38 cellular contexts compared by ENCODE assay signal in genomic region chr1:208858738-208859137, GRCh38.
"Had no signal": no experiment of that assay in that cellular context is flagged by ENCODE, and none has a peak within 500 bp of the region (broad histone marks: within the 10 kb centered on the region; RNA-seq: fewer than 3 reads in every experiment).

No MANE protein-coding gene starts in this region.

- H3K36me3 Mint-ChIP-seq: activated CD4-positive, alpha-beta memory T cell treated with anti-CD3 and anti-CD28 coated beads for 36 hours; activated naive CD4-positive, alpha-beta T cell treated with anti-CD3 and anti-CD28 coated beads, Interleukin-2, amount 50 U/mL, for 72 hours; activated naive CD8-positive, alpha-beta T cell treated with anti-CD3 and anti-CD28 coated beads for 36 hours; brain had no signal

- H3K4me3 Mint-ChIP-seq: activated B cell treated with CpG ODN at 0.5 μM for 24 hours; activated CD4-positive, alpha-beta memory T cell treated with anti-CD3 and anti-CD28 coated beads for 36 hours; activated CD4-positive, alpha-beta T cell treated with anti-CD3 and anti-CD28 coated beads, Interleukin-2, amount 10 ng/mL, durations not matched to agents 24 days and 14 days; activated CD8-positive, alpha-beta T cell treated with anti-CD3 and anti-CD28 coated beads for 36 hours; activated naive CD4-positive, alpha-beta T cell treated with anti-CD3 and anti-CD28 coated beads for 36 hours; activated naive CD8-positive, alpha-beta T cell treated with anti-CD3 and anti-CD28 coated beads for 36 hours; activated T-cell treated with anti-CD3 and anti-CD28 coated beads, Interleukin-2, amount 50 U/mL, for 4 hours; activated T-cell treated with anti-CD3 and anti-CD28 coated beads, Interleukin-2, amount 50 U/mL, for 72 hours; activated T-helper 1 cell treated with anti-CD3 and anti-CD28 coated beads, Interleukin-12 subunit alpha, Interleukin-12 subunit beta, Interleukin-2, Interleukin-4 antibody, amounts not matched to agents 30 ng/mL and 10 ng/mL and 1 ng/mL, durations not matched to agents 14 hours and 24 hours and 36 hours; activated T-helper 17 cell treated with anti-CD3 and anti-CD28 coated beads, Interleukin-2, amount 50 U/mL, for 72 hours; brain; central memory CD8-positive, alpha-beta T cell; T-helper 1 cell treated with Interleukin-12 subunit alpha and Interleukin-12 subunit beta and Interleukin-4 antibody, amounts not matched to agents 30 μg/mL and 1 μg/mL, for 36 hours; T-helper 2 cell treated with Interferon-gamma antibody and Interleukin-4, amounts not matched to agents 5 μg/mL and 100 μg/mL, for 36 hours had no signal

- H3K9me3 ChIP-seq: adrenal gland had no signal

- H3K27ac Mint-ChIP-seq: activated B cell treated with CpG ODN at 0.5 μM for 24 hours; activated CD4-positive, alpha-beta memory T cell treated with anti-CD3 and anti-CD28 coated beads for 36 hours; activated CD4-positive, alpha-beta T cell treated with anti-CD3 and anti-CD28 coated beads, Interleukin-2, amount 10 ng/mL, durations not matched to agents 24 days and 14 days; activated CD8-positive, alpha-beta T cell treated with anti-CD3 and anti-CD28 coated beads for 36 hours; activated naive CD4-positive, alpha-beta T cell treated with anti-CD3 and anti-CD28 coated beads for 36 hours; activated naive CD4-positive, alpha-beta T cell treated with anti-CD3 and anti-CD28 coated beads, Interleukin-2, amount 50 U/mL, for 72 hours; activated naive CD8-positive, alpha-beta T cell treated with anti-CD3 and anti-CD28 coated beads for 36 hours; activated T-cell treated with anti-CD3 and anti-CD28 coated beads, Interleukin-2, amount 50 U/mL, for 72 hours; activated T-helper 1 cell treated with anti-CD3 and anti-CD28 coated beads, Interleukin-12 subunit alpha, Interleukin-12 subunit beta, Interleukin-2, Interleukin-4 antibody, amounts not matched to agents 30 ng/mL and 10 ng/mL and 1 ng/mL, durations not matched to agents 14 hours and 24 hours and 36 hours; activated T-helper 17 cell treated with anti-CD3 and anti-CD28 coated beads, Interleukin-2, amount 50 U/mL, for 72 hours; brain; T-helper 1 cell treated with Interleukin-12 subunit alpha and Interleukin-12 subunit beta and Interleukin-4 antibody, amounts not matched to agents 30 μg/mL and 1 μg/mL, for 36 hours; T-helper 2 cell treated with Interferon-gamma antibody and Interleukin-4, amounts not matched to agents 5 μg/mL and 100 μg/mL, for 36 hours had no signal

- DNase-seq: activated B cell treated with CpG ODN at 0.5 μM for 24 hours; activated CD4-positive, alpha-beta memory T cell treated with anti-CD3 and anti-CD28 coated beads for 36 hours; activated CD4-positive, alpha-beta T cell treated with anti-CD3 and anti-CD28 coated beads for 4 hours; activated CD4-positive, alpha-beta T cell treated with anti-CD3 and anti-CD28 coated beads, Interleukin-2, amount 10 ng/mL, durations not matched to agents 24 days and 14 days; activated CD4-positive, alpha-beta T cell treated with anti-CD3 and anti-CD28 coated beads, Interleukin-2, amount 50 U/mL, for 1 hour; activated CD4-positive, alpha-beta T cell treated with anti-CD3 and anti-CD28 coated beads, Interleukin-2, amount 50 U/mL, for 4 hours; activated CD4-positive, CD25-positive, alpha-beta regulatory T cell treated with anti-CD3 and anti-CD28 coated beads, Interleukin-2, amount 50 U/mL, for 72 hours; activated CD8-positive, alpha-beta memory T cell treated with anti-CD3 and anti-CD28 coated beads, Interleukin-2, amount 50 U/mL, for 4 hours; activated CD8-positive, alpha-beta T cell treated with anti-CD3 and anti-CD28 coated beads for 36 hours; activated effector memory CD4-positive, alpha-beta T cell treated with anti-CD3 and anti-CD28 coated beads, Interleukin-2, amount 50 U/mL, for 16 hours; activated gamma-delta T cell treated with Interleukin-2 at 50 U/mL for 16 hours; activated naive CD4-positive, alpha-beta T cell; activated naive CD4-positive, alpha-beta T cell treated with anti-CD3 and anti-CD28 coated beads for 36 hours; activated naive CD4-positive, alpha-beta T cell treated with anti-CD3 and anti-CD28 coated beads, Interleukin-2, amount 50 U/mL, for 16 hours; activated naive CD8-positive, alpha-beta T cell treated with anti-CD3 and anti-CD28 coated beads for 36 hours; activated T-cell treated with anti-CD3 and anti-CD28 coated beads for 4 hours; activated T-cell treated with anti-CD3 and anti-CD28 coated beads, Interleukin-2, amount 50 U/mL, for 1 hour; activated T-cell treated with anti-CD3 and anti-CD28 coated beads, Interleukin-2, amount 50 U/mL, for 4 hours; activated T-cell treated with anti-CD3 and anti-CD28 coated beads, Interleukin-2, amount 50 U/mL, for 72 hours; adrenal gland; amniotic stem cell; aorta; caudate nucleus; cerebellar nuclear complex; T-helper 1 cell; T-helper 2 cell; T-helper 9 cell had no signal

- H3K4me1 ChIP-seq: adrenal gland had no signal

- H3K4me1 Mint-ChIP-seq: activated B cell treated with CpG ODN at 0.5 μM for 24 hours; activated CD4-positive, alpha-beta T cell treated with anti-CD3 and anti-CD28 coated beads, Interleukin-2, amount 10 ng/mL, durations not matched to agents 24 days and 14 days; activated naive CD8-positive, alpha-beta T cell treated with anti-CD3 and anti-CD28 coated beads for 36 hours; activated T-helper 17 cell treated with anti-CD3 and anti-CD28 coated beads, Interleukin-2, amount 50 U/mL, for 72 hours; central memory CD8-positive, alpha-beta T cell had no signal

- H3K27ac ChIP-seq: adrenal gland, cardiac muscle cell, VCaP had no signal

- H3K9me3 Mint-ChIP-seq: activated CD4-positive, alpha-beta memory T cell treated with anti-CD3 and anti-CD28 coated beads for 36 hours; activated CD4-positive, alpha-beta T cell treated with anti-CD3 and anti-CD28 coated beads, Interleukin-2, amount 10 ng/mL, durations not matched to agents 24 days and 14 days; activated CD8-positive, alpha-beta T cell treated with anti-CD3 and anti-CD28 coated beads for 36 hours; activated naive CD4-positive, alpha-beta T cell treated with anti-CD3 and anti-CD28 coated beads for 36 hours; activated T-cell treated with anti-CD3 and anti-CD28 coated beads, Interleukin-2, amount 50 U/mL, for 4 hours; activated T-helper 1 cell treated with anti-CD3 and anti-CD28 coated beads, Interleukin-12 subunit alpha, Interleukin-12 subunit beta, Interleukin-2, Interleukin-4 antibody, amounts not matched to agents 30 ng/mL and 10 ng/mL and 1 ng/mL, durations not matched to agents 14 hours and 24 hours and 36 hours; central memory CD8-positive, alpha-beta T cell; T-helper 1 cell treated with Interleukin-12 subunit alpha and Interleukin-12 subunit beta and Interleukin-4 antibody, amounts not matched to agents 30 μg/mL and 1 μg/mL, for 36 hours; T-helper 2 cell treated with Interferon-gamma antibody and Interleukin-4, amounts not matched to agents 5 μg/mL and 100 μg/mL, for 36 hours had no signal

- H3K36me3 ChIP-seq: adrenal gland, cardiac muscle cell had no signal

- H3K27me3 ChIP-seq: adrenal gland, cardiac muscle cell had no signal

- H3K4me3 ChIP-seq: adrenal gland, cardiac muscle cell had no signal

- FAIRE-seq: bronchial epithelial cell, TTC549 had no signal

- H3K27me3 Mint-ChIP-seq: activated CD4-positive, alpha-beta T cell treated with anti-CD3 and anti-CD28 coated beads, Interleukin-2, amount 10 ng/mL, durations not matched to agents 24 days and 14 days; brain had no signal

- ATAC-seq: activated CD8-positive, alpha-beta T cell treated with anti-CD3 and anti-CD28 coated beads for 36 hours; activated naive CD4-positive, alpha-beta T cell treated with anti-CD3 and anti-CD28 coated beads, Interleukin-2, amount 50 U/mL, for 72 hours; activated T-cell treated with anti-CD3 and anti-CD28 coated beads, Interleukin-2, amount 50 U/mL, for 4 hours; activated T-cell treated with anti-CD3 and anti-CD28 coated beads, Interleukin-2, amount 50 U/mL, for 72 hours; activated T-helper 17 cell treated with anti-CD3 and anti-CD28 coated beads, Interleukin-2, amount 50 U/mL, for 72 hours had no signal
